ENCODE assay signal across 10 cellular contexts in the genomic region with DNA sequence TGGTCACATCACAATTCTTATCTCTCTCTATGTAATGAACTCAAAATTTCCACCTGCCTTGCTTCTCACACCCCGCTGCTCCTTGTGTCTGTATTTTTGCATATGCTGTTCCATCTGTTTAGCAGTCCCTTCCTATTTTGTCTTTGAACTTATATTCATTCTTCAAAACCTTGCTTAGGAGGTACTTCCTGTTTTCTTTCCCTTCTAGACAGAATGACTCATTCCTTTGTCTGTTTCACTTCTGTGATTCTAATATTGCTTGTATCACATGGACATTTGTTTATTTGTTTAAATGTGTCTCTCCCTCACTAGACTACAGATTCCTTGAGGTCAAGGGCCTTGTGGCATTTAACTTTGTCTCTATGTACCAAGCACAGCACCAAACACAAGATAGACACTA.
A peak's percentile ranks its signal among the peaks of the same experiment; 100 is the strongest.
DNase-seq lines count a peak whose midpoint lies in the region; ATAC-seq and TF ChIP-seq lines count a peak whose summit lies in the region.
"Had no signal": no experiment of that assay in that cellular context is flagged by ENCODE, and none has a peak within 500 bp of the region (broad histone marks: within the 10 kb centered on the region; RNA-seq: fewer than 3 reads in every experiment).

No MANE protein-coding gene starts in this region.

- peak; percentile 79 for ATAC-seq in GM18861 (IDR thresholded peaks at IDR 0.05; ENCODE audit: unreplicated experiment)

- no peak overlapping the region for H3K4me3 ChIP-seq in fibroblast of villous mesenchyme (ENCODE audit: low read depth, low read length)

- TF ChIP-seq CTCF in fibroblast of villous mesenchyme (IDR thresholded peaks at IDR 0.05; ENCODE audit: insufficient read depth, low read depth, low read length) (no peak), GM13977 (IDR thresholded peaks at IDR 0.05; ENCODE audit: extremely low read depth, insufficient read depth, missing control alignments) (no peak)

- in situ Hi-C loops in GM13977 (cut with MboI; ENCODE audit: low pct_unique_long_range_greater_than_20kb, low sequenced_read_pairs, unreplicated experiment): no loop called here

- DNase-seq in H4 (ENCODE audit: low spot score): peak; percentile 68
- DNase-seq in M059J (ENCODE audit: low read depth): peak; percentile 15
- peak; percentile 5 for DNase-seq in fibroblast of villous mesenchyme (ENCODE audit: low read depth)
- DNase-seq in NCI-H1105 (lab: John Stamatoyannopoulos, UW): no peak
- DNase-seq in GM13977 (ENCODE audit: low spot score): no peak
- no peak for DNase-seq in NCI-H2081 (lab: John Stamatoyannopoulos, UW)
- no peak for DNase-seq in NCI-H2107 (lab: John Stamatoyannopoulos, UW)
- DNase-seq: activated T-cell treated with anti-CD3 and anti-CD28 coated beads, Interleukin-2, amount 50 U/mL, for 48 hours; H9 had no signal

Comparison
In these comparisons a context has a peak if more than half of its experiments do, and no peak if none do; other contexts are left out.
1. DNase-seq: peak in H4 (single experiment), M059J (single experiment) and fibroblast of villous mesenchyme (single experiment); none in NCI-H1105 (single experiment), GM13977 (single experiment), NCI-H2081 (0 of 2) and NCI-H2107 (single experiment).